Comparison of ENCODE assay signal across 18 cellular contexts in the genomic region with DNA sequence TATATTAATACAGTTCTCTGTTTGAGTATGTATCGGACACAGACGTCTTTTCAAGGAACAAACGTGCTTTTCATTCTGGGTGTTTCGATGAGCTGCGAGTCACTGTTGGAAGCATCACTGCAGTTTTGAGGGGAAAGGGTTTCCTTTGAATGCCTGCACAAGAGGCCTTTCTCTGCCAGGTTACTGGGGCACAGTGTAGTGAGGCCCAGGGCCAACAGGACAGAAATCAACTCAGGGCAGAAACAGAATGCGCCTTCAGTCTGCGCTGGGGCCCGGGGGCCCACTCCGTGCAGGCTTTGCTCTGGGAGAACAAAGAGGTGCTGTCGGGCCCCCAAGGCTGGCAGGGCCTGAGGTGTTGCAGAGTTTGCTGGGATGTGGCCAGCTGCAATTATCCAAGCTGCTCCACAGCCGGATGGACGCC. TPM values are rescaled to one million over a fixed set of nuclear protein-coding genes. Genes with fewer than 3 reads are reported as not detected.
DNase-seq lines count a peak whose midpoint lies in the region; ATAC-seq and TF ChIP-seq lines count a peak whose summit lies in the region.
"Had no signal": no experiment of that assay in that cellular context is flagged by ENCODE, and none has a peak within 500 bp of the region (broad histone marks: within the 10 kb centered on the region; RNA-seq: fewer than 3 reads in every experiment).

No MANE protein-coding gene starts in this region.

- no peak overlapping the region for H2BK15ac ChIP-seq in H9 (ENCODE audit: low read depth, low read length)

- intact Hi-C loops in spleen (cut with DNase I; ENCODE audit: low total_unique reads): no loop called here

- no peaks in the 10 kb centered on the region for H3K36me3 ChIP-seq in spleen
- H3K36me3 ChIP-seq: brain microvascular endothelial cell, gastroesophageal sphincter, transverse colon had no signal

- H3K4me1 ChIP-seq in H9 (ENCODE audit: insufficient read depth, low read length) (no peaks in the 10 kb centered on the region), spleen (peaks cover 3 to 22% (median 15%) of the 10 kb centered on the region in 6 donors)
- H3K4me1 ChIP-seq: psoas muscle had no signal

- H2BK12ac ChIP-seq in H9 (ENCODE audit: insufficient read length, low read depth, low read length): no peak overlapping the region

- DNase-seq in H9 (no peak), inferior parietal cortex (ENCODE audit: extremely low spot score) (peak; percentile 68), spleen (peak; percentile 78), NCI-H510A (lab: John Stamatoyannopoulos, UW) (no peak), cerebellum (ENCODE audit: low spot score) (no peak)
- DNase-seq: activated CD8-positive, alpha-beta memory T cell treated with anti-CD3 and anti-CD28 coated beads for 24 hours; activated gamma-delta T cell treated with Interleukin-2 at 50 U/mL for 16 hours; brain microvascular endothelial cell; GDM1; islet precursor cell; MM.1S; NCI-H2107; psoas muscle; SHP77; transverse colon had no signal

- no peak overlapping the region for H3K4me2 ChIP-seq in H9 (ENCODE audit: insufficient read depth, insufficient read length, low read length)

- H3K23ac ChIP-seq in H9 (ENCODE audit: insufficient read length, low read depth, low read length): no peak overlapping the region

- H3K27me3 ChIP-seq in H9 (ENCODE audit: insufficient read depth, low read length): no peaks in the 10 kb centered on the region
- H3K27me3 ChIP-seq in spleen (replicated peaks in 1 of 7): no peaks in the 10 kb centered on the region
- H3K27me3 ChIP-seq: brain microvascular endothelial cell, gastroesophageal sphincter, transverse colon had no signal

- H3K27ac ChIP-seq in H9 (ENCODE audit: insufficient read length, low read depth, low read length) (no peak overlapping the region), angular gyrus (ENCODE audit: low read depth, low read length) (peak overlapping the region; percentile 4), spleen (no peak overlapping the region)
- H3K27ac ChIP-seq: brain microvascular endothelial cell, psoas muscle had no signal

- no peak overlapping the region for H3K4ac ChIP-seq in H9 (ENCODE audit: low read depth, low read length)

- no peaks in the 10 kb centered on the region; the same call in 1 of the 2 replicates for H3K79me2 ChIP-seq in H9 (ENCODE audit: insufficient read depth, low read length)

- H4K91ac ChIP-seq in H9 (ENCODE audit: insufficient read length, low read depth, low read length): no peak overlapping the region

- no peak overlapping the region for H2BK5ac ChIP-seq in H9 (ENCODE audit: insufficient read length, low read length)

- no peak overlapping the region for H2BK120ac ChIP-seq in H9 (ENCODE audit: low read depth, low read length, poor library complexity, severe bottlenecking)

- H3K9me3 Mint-ChIP-seq in H9: no peaks in the 10 kb centered on the region; a peak in 1 of 5 replicates

- no peaks in the 10 kb centered on the region for H3K79me1 ChIP-seq in H9 (ENCODE audit: insufficient read depth, low read depth, low read length, poor library complexity, severe bottlenecking)

- no peaks in the 10 kb centered on the region for H4K20me1 ChIP-seq in H9 (ENCODE audit: control insufficient read depth, insufficient read depth, insufficient read length)

- no peak for ATAC-seq in GM21390 (IDR thresholded peaks at IDR 0.05; ENCODE audit: unreplicated experiment)
- ATAC-seq: gastroesophageal sphincter, psoas muscle had no signal

- no peak for TF ChIP-seq POLR2A in spleen (IDR thresholded peaks at IDR 0.05)

- no peak overlapping the region for H3K9ac ChIP-seq in H9 (ENCODE audit: extremely low read depth, insufficient read length, low read length)

- H3T11ph ChIP-seq in H9 (ENCODE audit: low read length): no peak overlapping the region

- WGBS in H9 (ENCODE audit: extremely low coverage, insufficient read length, low lambda C conversion rate): no CpG with 5 or more reads among the region's 12 CpGs
- WGBS in spleen, 5 donors: 91 to 96% (median 95%) methylated on average over 11 to 12 of the region's 12 CpGs

- H3K27ac Mint-ChIP-seq in H9: peak overlapping the region in 2 of 3 experiments; percentile 61 to 62; a peak in 2 of 7 replicates

- no peak overlapping the region for H4K8ac ChIP-seq in H9 (replicated peaks; ENCODE audit: insufficient read length, low read depth, low read length)

- no peak overlapping the region for H2AK5ac ChIP-seq in H9 (ENCODE audit: insufficient read length, low read length)

- H2AFZ ChIP-seq in H9 (ENCODE audit: low read length): no peak overlapping the region

- no peak overlapping the region for H3K4me3 ChIP-seq in spleen
- H3K4me3 ChIP-seq: gastroesophageal sphincter, psoas muscle, transverse colon had no signal

- H3K18ac ChIP-seq in H9 (ENCODE audit: insufficient read length, low read depth, low read length): no peak overlapping the region

- peaks cover 5% of the 10 kb centered on the region for H3K23me2 ChIP-seq in H9 (ENCODE audit: insufficient read length, low read depth, low read length, poor library complexity, severe bottlenecking)

- no peak overlapping the region for H3K56ac ChIP-seq in H9 (ENCODE audit: insufficient read length, low read depth, low read length)

- no peak overlapping the region; a peak in 2 of 5 replicates for H3K4me3 Mint-ChIP-seq in H9

- H3K14ac ChIP-seq in H9 (ENCODE audit: insufficient read depth, low read length): no peak overlapping the region; the same call in 1 of the 2 replicates

- H3K36me3 Mint-ChIP-seq in H9 (ENCODE audit: insufficient read depth in 1 of 3, low read depth in 3 of 3): peaks cover 2 to 4% (median 3%) of the 10 kb centered on the region in 3 experiments; a peak in 6 of 7 replicates

- H2BK20ac ChIP-seq in H9 (ENCODE audit: low read depth, low read length, poor library complexity, severe bottlenecking): no peak overlapping the region

- peaks cover 0 to 8% of the 10 kb centered on the region in 2 experiments; a peak in 2 of 4 replicates for H3K4me1 Mint-ChIP-seq in H9

- H3K27me3 Mint-ChIP-seq in H9 (ENCODE audit: low read depth): peaks cover 3% of the 10 kb centered on the region

- TF ChIP-seq CTCF in H9 (conservative IDR thresholded peaks at IDR 0.05) (no peak), spleen (IDR thresholded peaks at IDR 0.05 in 8 of 11, conservative IDR thresholded peaks at IDR 0.05 in 3 of 11) (no peak)

- H4K5ac ChIP-seq in H9 (ENCODE audit: insufficient read length, low read depth, low read length): no peak overlapping the region

- H3K9me3 ChIP-seq in H9 (ENCODE audit: control insufficient read depth, low read depth, low read length) (no peaks in the 10 kb centered on the region), spleen (no peaks in the 10 kb centered on the region)
- H3K9me3 ChIP-seq: gastroesophageal sphincter, psoas muscle, transverse colon had no signal

RNA-seq across cellular contexts. Expression of gene PPP2R3B, which starts 2.3 kb away (rescaled TPM):
- total RNA-seq in H9 (2021): 63.3 and 72.1 TPM in 2 replicates
- total RNA-seq in spleen: 10 to 100 TPM; 12.6 to 34.2 (median 24.4) TPM
- 10 to 100 TPM; 27.0 to 62.2 (median 45.8) TPM for polyA plus RNA-seq in spleen
- 13.6 TPM for total RNA-seq in cerebellum

Comparison
In these comparisons a context has a peak if more than half of its experiments do, and no peak if none do; other contexts are left out.
1. DNase-seq: peak in inferior parietal cortex (single experiment) and spleen (single experiment); none in H9 (single experiment), NCI-H510A (single experiment) and cerebellum (single experiment).